In the genomic region with DNA sequence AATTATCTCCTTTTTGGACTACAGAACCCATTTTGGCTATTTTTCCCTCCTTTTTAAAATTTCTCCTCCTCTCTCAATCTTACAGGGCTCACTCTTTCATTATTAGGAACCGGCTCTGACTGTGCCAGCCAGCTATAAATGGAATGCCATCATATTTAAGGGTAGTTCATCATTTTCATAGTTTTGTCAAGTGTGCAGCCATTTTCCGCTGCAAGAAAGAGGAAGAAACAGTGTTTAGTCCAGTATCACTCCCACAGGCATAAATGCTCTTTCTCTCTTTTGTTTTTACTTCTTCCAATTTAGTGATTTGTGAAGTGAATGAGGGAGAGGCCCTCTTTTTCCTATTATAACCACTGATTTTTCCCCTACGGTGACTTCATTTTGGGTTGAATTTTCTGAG, we compare ENCODE assay signal across 18 cellular contexts.
"Had no signal": no experiment of that assay in that cellular context is flagged by ENCODE, and none has a peak within 500 bp of the region (broad histone marks: within the 10 kb centered on the region; RNA-seq: fewer than 3 reads in every experiment).

No MANE protein-coding gene starts in this region.

- H3K4me3 Mint-ChIP-seq: activated naive CD8-positive, alpha-beta T cell treated with anti-CD3 and anti-CD28 coated beads, Interleukin-2, amount 10 ng/mL, durations not matched to agents 7 days and 5 days; natural killer cell treated with Interleukin-12 subunit alpha and Interleukin-12 subunit beta and Interleukin-15 and Interleukin-18, amount 100 ng/mL, for 72 hours; T-helper 1 cell treated with Interleukin-12 subunit alpha and Interleukin-12 subunit beta and Interleukin-4 antibody, amounts not matched to agents 30 μg/mL and 1 μg/mL, for 36 hours; WTC11 had no signal

- DNase-seq: activated CD4-positive, alpha-beta T cell treated with anti-CD3 and anti-CD28 coated beads for 48 hours; activated effector memory CD4-positive, alpha-beta T cell treated with anti-CD3 and anti-CD28 coated beads, Interleukin-2, amount 50 U/mL, for 16 hours; activated naive CD8-positive, alpha-beta T cell treated with anti-CD3 and anti-CD28 coated beads, Interleukin-2, amount 10 ng/mL, durations not matched to agents 7 days and 5 days; aorta; foreskin melanocyte; heart left ventricle; left colon; mammary epithelial cell; occipital lobe; right cardiac atrium; small intestine; stimulated activated CD4-positive, alpha-beta T cell treated with anti-CD3 and anti-CD28 coated beads, Interleukin-1b, Interleukin-23, amount 100 ng/mL, for 48 hours; stimulated activated naive CD4-positive, alpha-beta T cell treated with Interleukin-2 at 50 U/mL for 16 hours; upper lobe of right lung had no signal

- H3K36me3 Mint-ChIP-seq: WTC11 had no signal

- ATAC-seq: heart left ventricle; left colon; natural killer cell treated with Interleukin-12 subunit alpha and Interleukin-12 subunit beta and Interleukin-15 and Interleukin-18, amount 100 ng/mL, for 72 hours; right cardiac atrium; upper lobe of right lung; WTC11 had no signal

- H3K27ac Mint-ChIP-seq: activated naive CD8-positive, alpha-beta T cell treated with anti-CD3 and anti-CD28 coated beads, Interleukin-2, amount 10 ng/mL, durations not matched to agents 7 days and 5 days; progenitor cell of endocrine pancreas; T-helper 1 cell treated with Interleukin-12 subunit alpha and Interleukin-12 subunit beta and Interleukin-4 antibody, amounts not matched to agents 30 μg/mL and 1 μg/mL, for 36 hours; WTC11 had no signal

- H3K27me3 Mint-ChIP-seq: activated naive CD8-positive, alpha-beta T cell treated with anti-CD3 and anti-CD28 coated beads, Interleukin-2, amount 10 ng/mL, durations not matched to agents 7 days and 5 days; natural killer cell treated with Interleukin-12 subunit alpha and Interleukin-12 subunit beta and Interleukin-15 and Interleukin-18, amount 100 ng/mL, for 72 hours; progenitor cell of endocrine pancreas had no signal

- H3K4me1 Mint-ChIP-seq: activated naive CD8-positive, alpha-beta T cell treated with anti-CD3 and anti-CD28 coated beads, Interleukin-2, amount 10 ng/mL, durations not matched to agents 7 days and 5 days had no signal

- H3K9me3 Mint-ChIP-seq: activated naive CD8-positive, alpha-beta T cell treated with anti-CD3 and anti-CD28 coated beads, Interleukin-2, amount 10 ng/mL, durations not matched to agents 7 days and 5 days; natural killer cell treated with Interleukin-12 subunit alpha and Interleukin-12 subunit beta and Interleukin-15 and Interleukin-18, amount 100 ng/mL, for 72 hours; T-helper 1 cell treated with Interleukin-12 subunit alpha and Interleukin-12 subunit beta and Interleukin-4 antibody, amounts not matched to agents 30 μg/mL and 1 μg/mL, for 36 hours; WTC11 had no signal
